2 cellular contexts compared by ENCODE assay signal in the genomic region with DNA sequence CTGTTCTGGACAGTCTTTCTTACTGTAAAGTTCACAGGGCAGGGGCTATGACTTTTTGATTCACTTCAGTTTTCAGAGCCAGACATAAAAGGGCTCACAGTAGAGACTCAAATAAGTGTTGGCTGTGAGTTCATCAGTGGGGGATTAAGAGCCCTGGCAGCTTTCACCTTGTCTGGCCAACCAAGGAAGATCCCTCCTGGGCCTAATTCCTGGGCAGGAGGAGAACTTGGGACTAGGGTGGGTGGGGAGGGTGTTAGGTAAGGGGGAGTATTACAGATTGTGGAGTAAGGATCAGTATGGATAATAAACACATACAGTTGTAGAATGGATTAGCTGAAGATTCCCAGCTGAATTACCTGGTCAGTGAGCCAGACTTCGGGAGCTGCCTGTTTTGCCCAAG.
TF ChIP-seq lines count a peak whose summit lies in the region.

No MANE protein-coding gene starts in this region.

TF ChIP-seq in SK-N-SH, 30 proteins besides CTCF, POLR2A, EP300 and RAD21 (continued from another document):
- TF ChIP-seq NRF1 (IDR thresholded peaks at IDR 0.05; ENCODE audit: low read depth, low read length) (no peak), GABPA (IDR thresholded peaks at IDR 0.05; ENCODE audit: low read depth) (no peak)
- TF ChIP-seq, protein P1, sequence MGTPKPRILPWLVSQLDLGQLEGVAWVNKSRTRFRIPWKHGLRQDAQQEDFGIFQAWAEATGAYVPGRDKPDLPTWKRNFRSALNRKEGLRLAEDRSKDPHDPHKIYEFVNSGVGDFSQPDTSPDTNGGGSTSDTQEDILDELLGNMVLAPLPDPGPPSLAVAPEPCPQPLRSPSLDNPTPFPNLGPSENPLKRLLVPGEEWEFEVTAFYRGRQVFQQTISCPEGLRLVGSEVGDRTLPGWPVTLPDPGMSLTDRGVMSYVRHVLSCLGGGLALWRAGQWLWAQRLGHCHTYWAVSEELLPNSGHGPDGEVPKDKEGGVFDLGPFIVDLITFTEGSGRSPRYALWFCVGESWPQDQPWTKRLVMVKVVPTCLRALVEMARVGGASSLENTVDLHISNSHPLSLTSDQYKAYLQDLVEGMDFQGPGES (IDR thresholded peaks at IDR 0.05; ENCODE audit: low read depth, low read length): no peak

TF ChIP-seq in SK-N-SH treated with all-trans-retinoic acid at 6 μM for 48 hours, 23 proteins besides CTCF, POLR2A, EP300 and RAD21 (continued from another document):
- TF ChIP-seq, protein P2, sequence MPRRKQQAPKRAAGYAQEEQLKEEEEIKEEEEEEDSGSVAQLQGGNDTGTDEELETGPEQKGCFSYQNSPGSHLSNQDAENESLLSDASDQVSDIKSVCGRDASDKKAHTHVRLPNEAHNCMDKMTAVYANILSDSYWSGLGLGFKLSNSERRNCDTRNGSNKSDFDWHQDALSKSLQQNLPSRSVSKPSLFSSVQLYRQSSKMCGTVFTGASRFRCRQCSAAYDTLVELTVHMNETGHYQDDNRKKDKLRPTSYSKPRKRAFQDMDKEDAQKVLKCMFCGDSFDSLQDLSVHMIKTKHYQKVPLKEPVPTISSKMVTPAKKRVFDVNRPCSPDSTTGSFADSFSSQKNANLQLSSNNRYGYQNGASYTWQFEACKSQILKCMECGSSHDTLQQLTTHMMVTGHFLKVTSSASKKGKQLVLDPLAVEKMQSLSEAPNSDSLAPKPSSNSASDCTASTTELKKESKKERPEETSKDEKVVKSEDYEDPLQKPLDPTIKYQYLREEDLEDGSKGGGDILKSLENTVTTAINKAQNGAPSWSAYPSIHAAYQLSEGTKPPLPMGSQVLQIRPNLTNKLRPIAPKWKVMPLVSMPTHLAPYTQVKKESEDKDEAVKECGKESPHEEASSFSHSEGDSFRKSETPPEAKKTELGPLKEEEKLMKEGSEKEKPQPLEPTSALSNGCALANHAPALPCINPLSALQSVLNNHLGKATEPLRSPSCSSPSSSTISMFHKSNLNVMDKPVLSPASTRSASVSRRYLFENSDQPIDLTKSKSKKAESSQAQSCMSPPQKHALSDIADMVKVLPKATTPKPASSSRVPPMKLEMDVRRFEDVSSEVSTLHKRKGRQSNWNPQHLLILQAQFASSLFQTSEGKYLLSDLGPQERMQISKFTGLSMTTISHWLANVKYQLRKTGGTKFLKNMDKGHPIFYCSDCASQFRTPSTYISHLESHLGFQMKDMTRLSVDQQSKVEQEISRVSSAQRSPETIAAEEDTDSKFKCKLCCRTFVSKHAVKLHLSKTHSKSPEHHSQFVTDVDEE (CRISPR knock-in tag; IDR thresholded peaks at IDR 0.05): no peak
- TF ChIP-seq ARNTL (CRISPR knock-in tag; IDR thresholded peaks at IDR 0.05; ENCODE audit: borderline replicate concordance, low read depth): no peak
- no peak for TF ChIP-seq CSDC2 (CRISPR knock-in tag; IDR thresholded peaks at IDR 0.05)
- TF ChIP-seq, protein P3, sequence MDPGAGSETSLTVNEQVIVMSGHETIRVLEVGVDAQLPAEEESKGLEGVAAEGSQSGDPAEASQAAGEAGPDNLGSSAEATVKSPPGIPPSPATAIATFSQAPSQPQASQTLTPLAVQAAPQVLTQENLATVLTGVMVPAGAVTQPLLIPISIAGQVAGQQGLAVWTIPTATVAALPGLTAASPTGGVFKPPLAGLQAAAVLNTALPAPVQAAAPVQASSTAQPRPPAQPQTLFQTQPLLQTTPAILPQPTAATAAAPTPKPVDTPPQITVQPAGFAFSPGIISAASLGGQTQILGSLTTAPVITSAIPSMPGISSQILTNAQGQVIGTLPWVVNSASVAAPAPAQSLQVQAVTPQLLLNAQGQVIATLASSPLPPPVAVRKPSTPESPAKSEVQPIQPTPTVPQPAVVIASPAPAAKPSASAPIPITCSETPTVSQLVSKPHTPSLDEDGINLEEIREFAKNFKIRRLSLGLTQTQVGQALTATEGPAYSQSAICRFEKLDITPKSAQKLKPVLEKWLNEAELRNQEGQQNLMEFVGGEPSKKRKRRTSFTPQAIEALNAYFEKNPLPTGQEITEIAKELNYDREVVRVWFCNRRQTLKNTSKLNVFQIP (CRISPR knock-in tag; IDR thresholded peaks at IDR 0.05; ENCODE audit: borderline replicate concordance, low read depth): no peak
- no peak for TF ChIP-seq ZNF565 (CRISPR knock-in tag; conservative IDR thresholded peaks at IDR 0.05; ENCODE audit: low read depth)
- TF ChIP-seq ZFP30 (CRISPR knock-in tag; IDR thresholded peaks at IDR 0.05): no peak
- TF ChIP-seq, protein P4, sequence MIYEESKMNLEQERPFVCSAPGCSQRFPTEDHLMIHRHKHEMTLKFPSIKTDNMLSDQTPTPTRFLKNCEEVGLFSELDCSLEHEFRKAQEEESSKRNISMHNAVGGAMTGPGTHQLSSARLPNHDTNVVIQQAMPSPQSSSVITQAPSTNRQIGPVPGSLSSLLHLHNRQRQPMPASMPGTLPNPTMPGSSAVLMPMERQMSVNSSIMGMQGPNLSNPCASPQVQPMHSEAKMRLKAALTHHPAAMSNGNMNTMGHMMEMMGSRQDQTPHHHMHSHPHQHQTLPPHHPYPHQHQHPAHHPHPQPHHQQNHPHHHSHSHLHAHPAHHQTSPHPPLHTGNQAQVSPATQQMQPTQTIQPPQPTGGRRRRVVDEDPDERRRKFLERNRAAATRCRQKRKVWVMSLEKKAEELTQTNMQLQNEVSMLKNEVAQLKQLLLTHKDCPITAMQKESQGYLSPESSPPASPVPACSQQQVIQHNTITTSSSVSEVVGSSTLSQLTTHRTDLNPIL (CRISPR knock-in tag; IDR thresholded peaks at IDR 0.05; ENCODE audit: low read depth): no peak
- no peak for TF ChIP-seq ISL1 (CRISPR knock-in tag; IDR thresholded peaks at IDR 0.05)
- TF ChIP-seq TCF4 (CRISPR knock-in tag; IDR thresholded peaks at IDR 0.05; ENCODE audit: borderline replicate concordance): no peak
- no peak for TF ChIP-seq PPARA (CRISPR knock-in tag; IDR thresholded peaks at IDR 0.05; ENCODE audit: borderline replicate concordance)
- TF ChIP-seq ZNF8 (CRISPR knock-in tag; IDR thresholded peaks at IDR 0.05): no peak
